Comparison of ENCODE assay signal across 8 cellular contexts in genomic region chr2:73984203-73984921, GRCh38. TPM values are rescaled to one million over a fixed set of nuclear protein-coding genes. Genes with fewer than 3 reads are reported as not detected.
A peak's percentile ranks its signal among the peaks of the same experiment; 100 is the strongest.
DNase-seq lines count a peak whose midpoint lies in the region; ATAC-seq and TF ChIP-seq lines count a peak whose summit lies in the region.

Gene TET3, plus strand, starts transcription at chr2:73984910. Its CDS starts 1,494 bp downstream, at chr2:73986404.

- H3K4me1 Mint-ChIP-seq in activated T-cell treated with anti-CD3 and anti-CD28 coated beads, Interleukin-2, amount 50 U/mL, for 24 hours (ENCODE audit: low read depth) = peaks cover 79% of the 10 kb centered on the region

- DNase-seq in DND-41 (no peak), foreskin keratinocyte (no peak), occipital lobe (lab: John Stamatoyannopoulos, UW) (no peak), middle frontal gyrus (ENCODE audit: extremely low spot score, low spot score) (no peak), UCSD-AML1 (lab: John Stamatoyannopoulos, UW; ENCODE audit: unreplicated experiment) (no peak)
- DNase-seq in activated T-cell treated with anti-CD3 and anti-CD28 coated beads, Interleukin-2, amount 50 U/mL, for 24 hours = peak; percentile 76

- no peaks in the 10 kb centered on the region for H3K9me3 ChIP-seq in DND-41 (ENCODE audit: insufficient read depth, low read length, severe bottlenecking)
- no peaks in the 10 kb centered on the region for H3K9me3 ChIP-seq in KOPT-K1 (ENCODE audit: insufficient read depth, low read length, poor library complexity, severe bottlenecking)

- peaks cover 34% of the 10 kb centered on the region; the same call in 1 of the 2 replicates for H4K20me1 ChIP-seq in DND-41 (ENCODE audit: insufficient read depth, low read length)

- H3K27me3 ChIP-seq in DND-41 (ENCODE audit: insufficient read depth, low read length, poor library complexity) (no peaks in the 10 kb centered on the region), foreskin keratinocyte (no peaks in the 10 kb centered on the region)

- ATAC-seq in DND-41 (ENCODE audit: insufficient read depth, low read depth) (peak; percentile 60), GM21360 (IDR thresholded peaks at IDR 0.05; ENCODE audit: unreplicated experiment) (peak; percentile 26), foreskin keratinocyte (no peak)

- H3K36me3 Mint-ChIP-seq in activated T-cell treated with anti-CD3 and anti-CD28 coated beads, Interleukin-2, amount 50 U/mL, for 24 hours (ENCODE audit: low read depth) = peaks cover 43% of the 10 kb centered on the region

- no peaks in the 10 kb centered on the region for H3K9me3 Mint-ChIP-seq in activated T-cell treated with anti-CD3 and anti-CD28 coated beads, Interleukin-2, amount 50 U/mL, for 24 hours

- H3K4me2 ChIP-seq in DND-41 (ENCODE audit: insufficient read depth, low read length) = peak within 1 kb of the TSS; percentile 95

- peaks cover 40% of the 10 kb centered on the region for H3K79me2 ChIP-seq in DND-41 (ENCODE audit: insufficient read depth, low read length)

- peaks cover 55% of the 10 kb centered on the region for H3K4me1 ChIP-seq in DND-41 (ENCODE audit: insufficient read depth, low read length)
- H3K4me1 ChIP-seq in foreskin keratinocyte = peaks cover 23% of the 10 kb centered on the region

- H3K36me3 ChIP-seq in DND-41 (ENCODE audit: insufficient read depth, low read length) (peaks cover 35% of the 10 kb centered on the region), KOPT-K1 (ENCODE audit: insufficient read depth, low read length) (peaks cover 31% of the 10 kb centered on the region)

- H2AFZ ChIP-seq in DND-41 (ENCODE audit: low read depth, low read length) = peak within 1 kb of the TSS; percentile 74

- peak within 1 kb of the TSS; percentile 93 for H3K27ac Mint-ChIP-seq in activated T-cell treated with anti-CD3 and anti-CD28 coated beads, Interleukin-2, amount 50 U/mL, for 24 hours

- H3K27ac ChIP-seq in DND-41 (ENCODE audit: low read length) (peak within 1 kb of the TSS; percentile 79), KOPT-K1 (ENCODE audit: low read depth, low read length, poor library complexity, severe bottlenecking) (peak within 1 kb of the TSS; percentile 90), foreskin keratinocyte (peak within 1 kb of the TSS; percentile 72)

- TF ChIP-seq CTCF in DND-41 (IDR thresholded peaks at IDR 0.05; ENCODE audit: borderline replicate concordance, extremely low read depth, low read length, poor library complexity, severe bottlenecking) = no peak
- no peak for TF ChIP-seq CTCF in foreskin keratinocyte (conservative IDR thresholded peaks at IDR 0.05)

- no peaks in the 10 kb centered on the region for H3K27me3 Mint-ChIP-seq in activated T-cell treated with anti-CD3 and anti-CD28 coated beads, Interleukin-2, amount 50 U/mL, for 24 hours

- H3K4me3 Mint-ChIP-seq in activated T-cell treated with anti-CD3 and anti-CD28 coated beads, Interleukin-2, amount 50 U/mL, for 24 hours = peak within 1 kb of the TSS; percentile 88

- H3K9ac ChIP-seq in DND-41 (ENCODE audit: low read depth, low read length) = peak within 1 kb of the TSS; percentile 86

- peak within 1 kb of the TSS; percentile 49 to 71 for H3K4me3 ChIP-seq in DND-41 (ENCODE audit: low read depth in 1 of 2, low read length in 2 of 2)

RNA-seq across cellular contexts. Expression of gene TET3, which starts in this region (rescaled TPM):
- total RNA-seq in foreskin keratinocyte = 5.2 and 5.5 TPM in 2 replicates
- 0.76 and 0.85 TPM in 2 replicates for polyA plus RNA-seq in foreskin keratinocyte
- 20.9 TPM for total RNA-seq in occipital lobe
